ENCODE assay signal across 10 cellular contexts in genomic region chr3:11603628-11604027, GRCh38. TPM values are rescaled to one million over a fixed set of nuclear protein-coding genes. Genes with fewer than 3 reads are reported as not detected.
DNase-seq lines count a peak whose midpoint lies in the region; ATAC-seq, FAIRE-seq and TF ChIP-seq lines count a peak whose summit lies in the region.
"Had no signal": no experiment of that assay in that cellular context is flagged by ENCODE, and none has a peak within 500 bp of the region (broad histone marks: within the 10 kb centered on the region; RNA-seq: fewer than 3 reads in every experiment).

No MANE protein-coding gene starts in this region.

- no peak overlapping the region for H3K4me2 ChIP-seq in H9 (ENCODE audit: insufficient read depth, insufficient read length, low read length)
- H3K4me2 ChIP-seq in astrocyte (ENCODE audit: low read length): peak overlapping the region; percentile 68

- H3K4me1 Mint-ChIP-seq in H9: peaks cover 66 to 71% of the 10 kb centered on the region in 2 experiments
- peaks cover 76% of the 10 kb centered on the region for H3K4me1 Mint-ChIP-seq in astrocyte (ENCODE audit: low read depth, unreplicated experiment)

- no peak for DNase-seq in H9
- peak; percentile 92 for DNase-seq in astrocyte (ENCODE audit: low read depth)
- peak; percentile 85 for DNase-seq in hepatic stellate cell (ENCODE audit: low spot score)
- DNase-seq in spleen: no peak
- DNase-seq in GM13976 (ENCODE audit: low spot score): no peak
- DNase-seq in NCI-H2029 treated with DMSO at 0.1 percent for 48 hours (lab: John Stamatoyannopoulos, UW): no peak
- DNase-seq: NCI-H1417 had no signal

- no peak overlapping the region for H2AK5ac ChIP-seq in H9 (ENCODE audit: insufficient read length, low read length)

- H3K4me1 ChIP-seq in H9 (ENCODE audit: insufficient read depth, low read length) (peaks cover 13% of the 10 kb centered on the region; the same call in 1 of the 2 replicates), astrocyte (ENCODE audit: insufficient read depth, low read length) (peaks cover 64% of the 10 kb centered on the region), spleen (peaks cover 14 to 83% (median 41%) of the 10 kb centered on the region in 6 donors)

- no peaks in the 10 kb centered on the region for H3K23me2 ChIP-seq in H9 (ENCODE audit: insufficient read length, low read depth, low read length, poor library complexity, severe bottlenecking)

- H3K27me3 ChIP-seq in H9 (ENCODE audit: insufficient read depth, low read length): no peaks in the 10 kb centered on the region
- H3K27me3 ChIP-seq in astrocyte (ENCODE audit: insufficient read depth, low read length): no peaks in the 10 kb centered on the region
- H3K27me3 ChIP-seq in spleen (replicated peaks in 1 of 7): no peaks in the 10 kb centered on the region

- no peak overlapping the region for H2BK20ac ChIP-seq in H9 (ENCODE audit: low read depth, low read length, poor library complexity, severe bottlenecking)

- ATAC-seq in GM21576 (IDR thresholded peaks at IDR 0.05; ENCODE audit: unreplicated experiment) (no peak), GM18502 (IDR thresholded peaks at IDR 0.05; ENCODE audit: poor library complexity, unreplicated experiment) (no peak)
- ATAC-seq: activated CD4-positive, CD25-positive, alpha-beta regulatory T cell treated with anti-CD3 and anti-CD28 coated beads, Interleukin-2, amount 50 U/mL, for 24 hours had no signal

- H3K36me3 ChIP-seq in astrocyte (ENCODE audit: insufficient read depth, low read length) (peaks cover 4% of the 10 kb centered on the region), spleen (peaks cover 0 to 44% (median 15%) of the 10 kb centered on the region in 6 donors)

- H3K79me2 ChIP-seq in H9 (ENCODE audit: insufficient read depth, low read length): peaks cover 14% of the 10 kb centered on the region; the same call in 1 of the 2 replicates
- H3K79me2 ChIP-seq in astrocyte (ENCODE audit: insufficient read depth, low read length): peaks cover 81% of the 10 kb centered on the region

- H2BK120ac ChIP-seq in H9 (ENCODE audit: low read depth, low read length, poor library complexity, severe bottlenecking): no peak overlapping the region

- no peak for TF ChIP-seq CTCF in H9 (conservative IDR thresholded peaks at IDR 0.05)
- TF ChIP-seq CTCF in astrocyte (IDR thresholded peaks at IDR 0.05; ENCODE audit: insufficient read depth, low read depth, low read length): no peak
- no peak for TF ChIP-seq CTCF in spleen (IDR thresholded peaks at IDR 0.05 in 8 of 11, conservative IDR thresholded peaks at IDR 0.05 in 3 of 11)
- no peak for TF ChIP-seq CTCF in GM13976 (IDR thresholded peaks at IDR 0.05; ENCODE audit: borderline replicate concordance, control extremely low read depth, extremely low read depth, insufficient read depth, missing control alignments)

- intact Hi-C loops in spleen (cut with DNase I; ENCODE audit: low total_unique reads): no loop called here

- no peaks in the 10 kb centered on the region for H3K27me3 Mint-ChIP-seq in H9 (ENCODE audit: low read depth)
- no peaks in the 10 kb centered on the region for H3K27me3 Mint-ChIP-seq in astrocyte (ENCODE audit: low read depth, unreplicated experiment)

- H3K79me1 ChIP-seq in H9 (ENCODE audit: insufficient read depth, low read depth, low read length, poor library complexity, severe bottlenecking): peaks cover 3% of the 10 kb centered on the region

- no peak overlapping the region; the same call in 1 of the 2 replicates for H3K4ac ChIP-seq in H9 (ENCODE audit: low read depth, low read length)

- H3K27ac Mint-ChIP-seq in H9: peak overlapping the region; percentile 6 to 72 (median 44); a peak in 5 of 7 replicates
- peak overlapping the region; percentile 99 for H3K27ac Mint-ChIP-seq in astrocyte (ENCODE audit: unreplicated experiment)

- H4K5ac ChIP-seq in H9 (ENCODE audit: insufficient read length, low read depth, low read length): no peak overlapping the region

- no peak overlapping the region for H2BK12ac ChIP-seq in H9 (ENCODE audit: insufficient read length, low read depth, low read length)

- H3K4me3 ChIP-seq in astrocyte (ENCODE audit: insufficient read depth, low read depth, low read length) (no peak overlapping the region), spleen (no peak overlapping the region)

- no peak for TF ChIP-seq POLR2A in spleen (IDR thresholded peaks at IDR 0.05)

- no CpG with 5 or more reads among the region's 9 CpGs for WGBS in H9 (ENCODE audit: extremely low coverage, insufficient read length, low lambda C conversion rate)
- WGBS in spleen, 5 donors: 61 to 82% (median 64%) methylated on average over 9 of the region's 9 CpGs

- H2BK5ac ChIP-seq in H9 (ENCODE audit: insufficient read length, low read length): no peak overlapping the region

- H3K27ac ChIP-seq in H9 (ENCODE audit: insufficient read length, low read depth, low read length) (no peak overlapping the region), astrocyte (ENCODE audit: low read depth, low read length) (peak overlapping the region; percentile 93), spleen (peak overlapping the region; percentile 8 to 69 (median 57))

- FAIRE-seq in astrocyte (lab: Jason Lieb, UNC): peak; percentile 47

- H3K9ac ChIP-seq in H9 (ENCODE audit: extremely low read depth, insufficient read length, low read length) (no peak overlapping the region), astrocyte (ENCODE audit: low read length) (peak overlapping the region; percentile 75)

- peaks cover 0 to 2% of the 10 kb centered on the region in 2 experiments; a peak in 2 of 5 replicates for H3K9me3 Mint-ChIP-seq in H9
- peaks cover 2% of the 10 kb centered on the region for H3K9me3 Mint-ChIP-seq in astrocyte (ENCODE audit: unreplicated experiment)

- in situ Hi-C loops in GM13976 (cut with MboI; ENCODE audit: low sequenced_read_pairs, unreplicated experiment): no loop called here

- no peak overlapping the region for H3K56ac ChIP-seq in H9 (ENCODE audit: insufficient read length, low read depth, low read length)

- H4K8ac ChIP-seq in H9 (replicated peaks; ENCODE audit: insufficient read length, low read depth, low read length): no peak overlapping the region

- H4K20me1 ChIP-seq in H9 (ENCODE audit: control insufficient read depth, insufficient read depth, insufficient read length) (no peaks in the 10 kb centered on the region), astrocyte (ENCODE audit: insufficient read depth, low read length) (peaks cover 33% of the 10 kb centered on the region)

- H3K23ac ChIP-seq in H9 (ENCODE audit: insufficient read length, low read depth, low read length): no peak overlapping the region

- H3T11ph ChIP-seq in H9 (ENCODE audit: low read length): no peak overlapping the region

- peaks cover 13 to 30% (median 20%) of the 10 kb centered on the region in 3 experiments for H3K36me3 Mint-ChIP-seq in H9 (ENCODE audit: insufficient read depth in 1 of 3, low read depth in 3 of 3)
- peaks cover 22% of the 10 kb centered on the region for H3K36me3 Mint-ChIP-seq in astrocyte (ENCODE audit: low read depth, unreplicated experiment)

- H4K91ac ChIP-seq in H9 (ENCODE audit: insufficient read length, low read depth, low read length): no peak overlapping the region

- H2AFZ ChIP-seq in H9 (ENCODE audit: low read length) (no peak overlapping the region), astrocyte (ENCODE audit: low read depth, low read length) (no peak overlapping the region)

- no peak overlapping the region; a peak in 1 of 5 replicates for H3K4me3 Mint-ChIP-seq in H9
- H3K4me3 Mint-ChIP-seq in astrocyte (ENCODE audit: unreplicated experiment): no peak overlapping the region

- H2BK15ac ChIP-seq in H9 (ENCODE audit: low read depth, low read length): no peak overlapping the region

- H3K14ac ChIP-seq in H9 (ENCODE audit: insufficient read depth, low read length): no peak overlapping the region

- H3K18ac ChIP-seq in H9 (ENCODE audit: insufficient read length, low read depth, low read length): peak overlapping the region; percentile 78

- H3K9me3 ChIP-seq in H9 (ENCODE audit: control insufficient read depth, low read depth, low read length) (no peaks in the 10 kb centered on the region), astrocyte (ENCODE audit: insufficient read depth, low read depth, low read length) (no peaks in the 10 kb centered on the region), spleen (no peaks in the 10 kb centered on the region)

RNA-seq across cellular contexts. Expression of gene VGLL4, which starts 40.1 kb away (rescaled TPM):
- total RNA-seq in H9 (2021) (42.1 and 44.6 TPM in 2 replicates), astrocyte (69.7 and 70.3 TPM in 2 replicates), spleen (10 to 100 TPM; 45.9 to 80.2 (median 55.2) TPM)
- 10 to 100 TPM; 13.5 to 37.5 (median 17.0) TPM for polyA plus RNA-seq in spleen

Comparison
In these comparisons a context has a peak if more than half of its experiments do, and no peak if none do; other contexts are left out.
1. DNase-seq: peak in astrocyte (single experiment) and hepatic stellate cell (single experiment); none in H9 (single experiment), spleen (single experiment), GM13976 (single experiment) and NCI-H2029 treated with DMSO at 0.1 percent for 48 hours (single experiment).